In the genomic region with DNA sequence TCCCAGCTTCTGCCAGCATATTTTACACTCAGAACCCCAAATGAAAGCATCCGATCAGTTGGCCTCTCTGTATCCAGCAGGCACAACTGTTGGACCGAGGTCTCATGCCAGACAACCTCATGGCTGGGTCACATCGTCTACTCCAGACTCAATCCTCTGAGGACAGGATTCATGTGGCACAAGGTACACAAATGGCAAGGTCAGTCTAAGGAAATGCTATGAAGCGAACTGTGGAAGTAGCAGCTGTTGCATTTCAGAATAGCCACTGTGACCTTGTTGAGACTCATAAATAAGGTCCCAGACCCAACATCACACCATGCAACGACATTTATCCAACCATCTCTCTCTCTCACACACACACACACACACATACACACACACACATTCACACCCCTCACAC, we compare ENCODE assay signal across 2 cellular contexts.
TF ChIP-seq lines count a peak whose summit lies in the region.

No MANE protein-coding gene starts in this region.

TF ChIP-seq in GM23338, 12 proteins besides CTCF, POLR2A, EP300 and RAD21 (continues in another document):
- TF ChIP-seq, protein P1, sequence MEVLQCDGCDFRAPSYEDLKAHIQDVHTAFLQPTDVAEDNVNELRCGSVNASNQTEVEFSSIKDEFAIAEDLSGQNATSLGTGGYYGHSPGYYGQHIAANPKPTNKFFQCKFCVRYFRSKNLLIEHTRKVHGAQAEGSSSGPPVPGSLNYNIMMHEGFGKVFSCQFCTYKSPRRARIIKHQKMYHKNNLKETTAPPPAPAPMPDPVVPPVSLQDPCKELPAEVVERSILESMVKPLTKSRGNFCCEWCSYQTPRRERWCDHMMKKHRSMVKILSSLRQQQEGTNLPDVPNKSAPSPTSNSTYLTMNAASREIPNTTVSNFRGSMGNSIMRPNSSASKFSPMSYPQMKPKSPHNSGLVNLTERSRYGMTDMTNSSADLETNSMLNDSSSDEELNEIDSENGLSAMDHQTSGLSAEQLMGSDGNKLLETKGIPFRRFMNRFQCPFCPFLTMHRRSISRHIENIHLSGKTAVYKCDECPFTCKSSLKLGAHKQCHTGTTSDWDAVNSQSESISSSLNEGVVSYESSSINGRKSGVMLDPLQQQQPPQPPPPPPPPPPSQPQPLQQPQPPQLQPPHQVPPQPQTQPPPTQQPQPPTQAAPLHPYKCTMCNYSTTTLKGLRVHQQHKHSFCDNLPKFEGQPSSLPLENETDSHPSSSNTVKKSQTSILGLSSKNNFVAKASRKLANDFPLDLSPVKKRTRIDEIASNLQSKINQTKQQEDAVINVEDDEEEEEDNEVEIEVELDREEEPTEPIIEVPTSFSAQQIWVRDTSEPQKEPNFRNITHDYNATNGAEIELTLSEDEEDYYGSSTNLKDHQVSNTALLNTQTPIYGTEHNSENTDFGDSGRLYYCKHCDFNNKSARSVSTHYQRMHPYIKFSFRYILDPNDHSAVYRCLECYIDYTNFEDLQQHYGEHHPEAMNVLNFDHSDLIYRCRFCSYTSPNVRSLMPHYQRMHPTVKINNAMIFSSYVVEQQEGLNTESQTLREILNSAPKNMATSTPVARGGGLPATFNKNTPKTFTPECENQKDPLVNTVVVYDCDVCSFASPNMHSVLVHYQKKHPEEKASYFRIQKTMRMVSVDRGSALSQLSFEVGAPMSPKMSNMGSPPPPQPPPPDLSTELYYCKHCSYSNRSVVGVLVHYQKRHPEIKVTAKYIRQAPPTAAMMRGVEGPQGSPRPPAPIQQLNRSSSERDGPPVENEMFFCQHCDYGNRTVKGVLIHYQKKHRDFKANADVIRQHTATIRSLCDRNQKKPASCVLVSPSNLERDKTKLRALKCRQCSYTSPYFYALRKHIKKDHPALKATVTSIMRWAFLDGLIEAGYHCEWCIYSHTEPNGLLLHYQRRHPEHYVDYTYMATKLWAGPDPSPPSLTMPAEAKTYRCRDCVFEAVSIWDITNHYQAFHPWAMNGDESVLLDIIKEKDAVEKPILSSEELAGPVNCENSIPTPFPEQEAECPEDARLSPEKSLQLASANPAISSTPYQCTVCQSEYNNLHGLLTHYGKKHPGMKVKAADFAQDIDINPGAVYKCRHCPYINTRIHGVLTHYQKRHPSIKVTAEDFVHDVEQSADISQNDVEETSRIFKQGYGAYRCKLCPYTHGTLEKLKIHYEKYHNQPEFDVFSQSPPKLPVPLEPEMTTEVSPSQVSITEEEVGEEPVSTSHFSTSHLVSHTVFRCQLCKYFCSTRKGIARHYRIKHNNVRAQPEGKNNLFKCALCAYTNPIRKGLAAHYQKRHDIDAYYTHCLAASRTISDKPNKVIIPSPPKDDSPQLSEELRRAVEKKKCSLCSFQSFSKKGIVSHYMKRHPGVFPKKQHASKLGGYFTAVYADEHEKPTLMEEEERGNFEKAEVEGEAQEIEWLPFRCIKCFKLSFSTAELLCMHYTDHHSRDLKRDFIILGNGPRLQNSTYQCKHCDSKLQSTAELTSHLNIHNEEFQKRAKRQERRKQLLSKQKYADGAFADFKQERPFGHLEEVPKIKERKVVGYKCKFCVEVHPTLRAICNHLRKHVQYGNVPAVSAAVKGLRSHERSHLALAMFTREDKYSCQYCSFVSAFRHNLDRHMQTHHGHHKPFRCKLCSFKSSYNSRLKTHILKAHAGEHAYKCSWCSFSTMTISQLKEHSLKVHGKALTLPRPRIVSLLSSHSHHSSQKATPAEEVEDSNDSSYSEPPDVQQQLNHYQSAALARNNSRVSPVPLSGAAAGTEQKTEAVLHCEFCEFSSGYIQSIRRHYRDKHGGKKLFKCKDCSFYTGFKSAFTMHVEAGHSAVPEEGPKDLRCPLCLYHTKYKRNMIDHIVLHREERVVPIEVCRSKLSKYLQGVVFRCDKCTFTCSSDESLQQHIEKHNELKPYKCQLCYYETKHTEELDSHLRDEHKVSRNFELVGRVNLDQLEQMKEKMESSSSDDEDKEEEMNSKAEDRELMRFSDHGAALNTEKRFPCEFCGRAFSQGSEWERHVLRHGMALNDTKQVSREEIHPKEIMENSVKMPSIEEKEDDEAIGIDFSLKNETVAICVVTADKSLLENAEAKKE (CRISPR knock-in tag; IDR thresholded peaks at IDR 0.05) = no peak
- TF ChIP-seq NANOG (IDR thresholded peaks at IDR 0.05; ENCODE audit: borderline replicate concordance) = no peak
- no peak for TF ChIP-seq EZH2 (IDR thresholded peaks at IDR 0.05; ENCODE audit: low read depth, unreplicated experiment)
- TF ChIP-seq POLR2AphosphoS5 (IDR thresholded peaks at IDR 0.05; ENCODE audit: low read depth) = no peak
- no peak for TF ChIP-seq STAT1 (IDR thresholded peaks at IDR 0.05; ENCODE audit: unreplicated experiment)
- TF ChIP-seq, protein P2, sequence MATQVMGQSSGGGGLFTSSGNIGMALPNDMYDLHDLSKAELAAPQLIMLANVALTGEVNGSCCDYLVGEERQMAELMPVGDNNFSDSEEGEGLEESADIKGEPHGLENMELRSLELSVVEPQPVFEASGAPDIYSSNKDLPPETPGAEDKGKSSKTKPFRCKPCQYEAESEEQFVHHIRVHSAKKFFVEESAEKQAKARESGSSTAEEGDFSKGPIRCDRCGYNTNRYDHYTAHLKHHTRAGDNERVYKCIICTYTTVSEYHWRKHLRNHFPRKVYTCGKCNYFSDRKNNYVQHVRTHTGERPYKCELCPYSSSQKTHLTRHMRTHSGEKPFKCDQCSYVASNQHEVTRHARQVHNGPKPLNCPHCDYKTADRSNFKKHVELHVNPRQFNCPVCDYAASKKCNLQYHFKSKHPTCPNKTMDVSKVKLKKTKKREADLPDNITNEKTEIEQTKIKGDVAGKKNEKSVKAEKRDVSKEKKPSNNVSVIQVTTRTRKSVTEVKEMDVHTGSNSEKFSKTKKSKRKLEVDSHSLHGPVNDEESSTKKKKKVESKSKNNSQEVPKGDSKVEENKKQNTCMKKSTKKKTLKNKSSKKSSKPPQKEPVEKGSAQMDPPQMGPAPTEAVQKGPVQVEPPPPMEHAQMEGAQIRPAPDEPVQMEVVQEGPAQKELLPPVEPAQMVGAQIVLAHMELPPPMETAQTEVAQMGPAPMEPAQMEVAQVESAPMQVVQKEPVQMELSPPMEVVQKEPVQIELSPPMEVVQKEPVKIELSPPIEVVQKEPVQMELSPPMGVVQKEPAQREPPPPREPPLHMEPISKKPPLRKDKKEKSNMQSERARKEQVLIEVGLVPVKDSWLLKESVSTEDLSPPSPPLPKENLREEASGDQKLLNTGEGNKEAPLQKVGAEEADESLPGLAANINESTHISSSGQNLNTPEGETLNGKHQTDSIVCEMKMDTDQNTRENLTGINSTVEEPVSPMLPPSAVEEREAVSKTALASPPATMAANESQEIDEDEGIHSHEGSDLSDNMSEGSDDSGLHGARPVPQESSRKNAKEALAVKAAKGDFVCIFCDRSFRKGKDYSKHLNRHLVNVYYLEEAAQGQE (IDR thresholded peaks at IDR 0.05; ENCODE audit: unreplicated experiment) = no peak
- no peak for TF ChIP-seq ZNF114 (CRISPR knock-in tag; IDR thresholded peaks at IDR 0.05)
- no peak for TF ChIP-seq EZH2phosphoT487 (IDR thresholded peaks at IDR 0.05; ENCODE audit: unreplicated experiment)
- TF ChIP-seq, protein P3, sequence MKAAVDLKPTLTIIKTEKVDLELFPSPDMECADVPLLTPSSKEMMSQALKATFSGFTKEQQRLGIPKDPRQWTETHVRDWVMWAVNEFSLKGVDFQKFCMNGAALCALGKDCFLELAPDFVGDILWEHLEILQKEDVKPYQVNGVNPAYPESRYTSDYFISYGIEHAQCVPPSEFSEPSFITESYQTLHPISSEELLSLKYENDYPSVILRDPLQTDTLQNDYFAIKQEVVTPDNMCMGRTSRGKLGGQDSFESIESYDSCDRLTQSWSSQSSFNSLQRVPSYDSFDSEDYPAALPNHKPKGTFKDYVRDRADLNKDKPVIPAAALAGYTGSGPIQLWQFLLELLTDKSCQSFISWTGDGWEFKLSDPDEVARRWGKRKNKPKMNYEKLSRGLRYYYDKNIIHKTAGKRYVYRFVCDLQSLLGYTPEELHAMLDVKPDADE (IDR thresholded peaks at IDR 0.05) = no peak
- no peak for TF ChIP-seq CREB1 (CRISPR knock-in tag; IDR thresholded peaks at IDR 0.05; ENCODE audit: low read depth)

TF ChIP-seq in H1, 55 proteins besides CTCF, POLR2A, EP300 and RAD21 (continues in another document):
- TF ChIP-seq POLR2AphosphoS5 (IDR thresholded peaks at IDR 0.05; ENCODE audit: low read depth, low read length) (no peak), BCL11A (IDR thresholded peaks at IDR 0.05; ENCODE audit: low read depth in 2 of 2, low read length in 2 of 2) (no peak), TEAD4 (IDR thresholded peaks at IDR 0.05; ENCODE audit: low read depth, low read length) (no peak), RXRA (IDR thresholded peaks at IDR 0.05; ENCODE audit: insufficient read depth, low read depth, low read length) (no peak), GABPA (IDR thresholded peaks at IDR 0.05; ENCODE audit: borderline replicate concordance, insufficient read depth, low read length) (no peak), SP1 (IDR thresholded peaks at IDR 0.05; ENCODE audit: low read depth, low read length) (no peak), RNF2 (IDR thresholded peaks at IDR 0.05; ENCODE audit: borderline replicate concordance, low read depth, low read length, missing control alignments, poor library complexity, severe bottlenecking) (no peak), TBP (IDR thresholded peaks at IDR 0.05; ENCODE audit: low read depth, low read length) (no peak), SP2 (IDR thresholded peaks at IDR 0.05; ENCODE audit: low read length) (no peak), CBX8 (IDR thresholded peaks at IDR 0.05; ENCODE audit: borderline replicate concordance, low read depth, low read length) (no peak), GTF2F1 (IDR thresholded peaks at IDR 0.05; ENCODE audit: borderline replicate concordance, low read depth, low read length) (no peak), CBX5 (IDR thresholded peaks at IDR 0.05; ENCODE audit: low read depth, low read length) (no peak)
- TF ChIP-seq, protein P4, sequence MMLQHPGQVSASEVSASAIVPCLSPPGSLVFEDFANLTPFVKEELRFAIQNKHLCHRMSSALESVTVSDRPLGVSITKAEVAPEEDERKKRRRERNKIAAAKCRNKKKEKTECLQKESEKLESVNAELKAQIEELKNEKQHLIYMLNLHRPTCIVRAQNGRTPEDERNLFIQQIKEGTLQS (IDR thresholded peaks at IDR 0.05; ENCODE audit: insufficient read depth, low read depth, low read length) = no peak
- TF ChIP-seq, protein P5, sequence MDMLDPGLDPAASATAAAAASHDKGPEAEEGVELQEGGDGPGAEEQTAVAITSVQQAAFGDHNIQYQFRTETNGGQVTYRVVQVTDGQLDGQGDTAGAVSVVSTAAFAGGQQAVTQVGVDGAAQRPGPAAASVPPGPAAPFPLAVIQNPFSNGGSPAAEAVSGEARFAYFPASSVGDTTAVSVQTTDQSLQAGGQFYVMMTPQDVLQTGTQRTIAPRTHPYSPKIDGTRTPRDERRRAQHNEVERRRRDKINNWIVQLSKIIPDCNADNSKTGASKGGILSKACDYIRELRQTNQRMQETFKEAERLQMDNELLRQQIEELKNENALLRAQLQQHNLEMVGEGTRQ (IDR thresholded peaks at IDR 0.05; ENCODE audit: low read length) = no peak
- TF ChIP-seq, protein P6, sequence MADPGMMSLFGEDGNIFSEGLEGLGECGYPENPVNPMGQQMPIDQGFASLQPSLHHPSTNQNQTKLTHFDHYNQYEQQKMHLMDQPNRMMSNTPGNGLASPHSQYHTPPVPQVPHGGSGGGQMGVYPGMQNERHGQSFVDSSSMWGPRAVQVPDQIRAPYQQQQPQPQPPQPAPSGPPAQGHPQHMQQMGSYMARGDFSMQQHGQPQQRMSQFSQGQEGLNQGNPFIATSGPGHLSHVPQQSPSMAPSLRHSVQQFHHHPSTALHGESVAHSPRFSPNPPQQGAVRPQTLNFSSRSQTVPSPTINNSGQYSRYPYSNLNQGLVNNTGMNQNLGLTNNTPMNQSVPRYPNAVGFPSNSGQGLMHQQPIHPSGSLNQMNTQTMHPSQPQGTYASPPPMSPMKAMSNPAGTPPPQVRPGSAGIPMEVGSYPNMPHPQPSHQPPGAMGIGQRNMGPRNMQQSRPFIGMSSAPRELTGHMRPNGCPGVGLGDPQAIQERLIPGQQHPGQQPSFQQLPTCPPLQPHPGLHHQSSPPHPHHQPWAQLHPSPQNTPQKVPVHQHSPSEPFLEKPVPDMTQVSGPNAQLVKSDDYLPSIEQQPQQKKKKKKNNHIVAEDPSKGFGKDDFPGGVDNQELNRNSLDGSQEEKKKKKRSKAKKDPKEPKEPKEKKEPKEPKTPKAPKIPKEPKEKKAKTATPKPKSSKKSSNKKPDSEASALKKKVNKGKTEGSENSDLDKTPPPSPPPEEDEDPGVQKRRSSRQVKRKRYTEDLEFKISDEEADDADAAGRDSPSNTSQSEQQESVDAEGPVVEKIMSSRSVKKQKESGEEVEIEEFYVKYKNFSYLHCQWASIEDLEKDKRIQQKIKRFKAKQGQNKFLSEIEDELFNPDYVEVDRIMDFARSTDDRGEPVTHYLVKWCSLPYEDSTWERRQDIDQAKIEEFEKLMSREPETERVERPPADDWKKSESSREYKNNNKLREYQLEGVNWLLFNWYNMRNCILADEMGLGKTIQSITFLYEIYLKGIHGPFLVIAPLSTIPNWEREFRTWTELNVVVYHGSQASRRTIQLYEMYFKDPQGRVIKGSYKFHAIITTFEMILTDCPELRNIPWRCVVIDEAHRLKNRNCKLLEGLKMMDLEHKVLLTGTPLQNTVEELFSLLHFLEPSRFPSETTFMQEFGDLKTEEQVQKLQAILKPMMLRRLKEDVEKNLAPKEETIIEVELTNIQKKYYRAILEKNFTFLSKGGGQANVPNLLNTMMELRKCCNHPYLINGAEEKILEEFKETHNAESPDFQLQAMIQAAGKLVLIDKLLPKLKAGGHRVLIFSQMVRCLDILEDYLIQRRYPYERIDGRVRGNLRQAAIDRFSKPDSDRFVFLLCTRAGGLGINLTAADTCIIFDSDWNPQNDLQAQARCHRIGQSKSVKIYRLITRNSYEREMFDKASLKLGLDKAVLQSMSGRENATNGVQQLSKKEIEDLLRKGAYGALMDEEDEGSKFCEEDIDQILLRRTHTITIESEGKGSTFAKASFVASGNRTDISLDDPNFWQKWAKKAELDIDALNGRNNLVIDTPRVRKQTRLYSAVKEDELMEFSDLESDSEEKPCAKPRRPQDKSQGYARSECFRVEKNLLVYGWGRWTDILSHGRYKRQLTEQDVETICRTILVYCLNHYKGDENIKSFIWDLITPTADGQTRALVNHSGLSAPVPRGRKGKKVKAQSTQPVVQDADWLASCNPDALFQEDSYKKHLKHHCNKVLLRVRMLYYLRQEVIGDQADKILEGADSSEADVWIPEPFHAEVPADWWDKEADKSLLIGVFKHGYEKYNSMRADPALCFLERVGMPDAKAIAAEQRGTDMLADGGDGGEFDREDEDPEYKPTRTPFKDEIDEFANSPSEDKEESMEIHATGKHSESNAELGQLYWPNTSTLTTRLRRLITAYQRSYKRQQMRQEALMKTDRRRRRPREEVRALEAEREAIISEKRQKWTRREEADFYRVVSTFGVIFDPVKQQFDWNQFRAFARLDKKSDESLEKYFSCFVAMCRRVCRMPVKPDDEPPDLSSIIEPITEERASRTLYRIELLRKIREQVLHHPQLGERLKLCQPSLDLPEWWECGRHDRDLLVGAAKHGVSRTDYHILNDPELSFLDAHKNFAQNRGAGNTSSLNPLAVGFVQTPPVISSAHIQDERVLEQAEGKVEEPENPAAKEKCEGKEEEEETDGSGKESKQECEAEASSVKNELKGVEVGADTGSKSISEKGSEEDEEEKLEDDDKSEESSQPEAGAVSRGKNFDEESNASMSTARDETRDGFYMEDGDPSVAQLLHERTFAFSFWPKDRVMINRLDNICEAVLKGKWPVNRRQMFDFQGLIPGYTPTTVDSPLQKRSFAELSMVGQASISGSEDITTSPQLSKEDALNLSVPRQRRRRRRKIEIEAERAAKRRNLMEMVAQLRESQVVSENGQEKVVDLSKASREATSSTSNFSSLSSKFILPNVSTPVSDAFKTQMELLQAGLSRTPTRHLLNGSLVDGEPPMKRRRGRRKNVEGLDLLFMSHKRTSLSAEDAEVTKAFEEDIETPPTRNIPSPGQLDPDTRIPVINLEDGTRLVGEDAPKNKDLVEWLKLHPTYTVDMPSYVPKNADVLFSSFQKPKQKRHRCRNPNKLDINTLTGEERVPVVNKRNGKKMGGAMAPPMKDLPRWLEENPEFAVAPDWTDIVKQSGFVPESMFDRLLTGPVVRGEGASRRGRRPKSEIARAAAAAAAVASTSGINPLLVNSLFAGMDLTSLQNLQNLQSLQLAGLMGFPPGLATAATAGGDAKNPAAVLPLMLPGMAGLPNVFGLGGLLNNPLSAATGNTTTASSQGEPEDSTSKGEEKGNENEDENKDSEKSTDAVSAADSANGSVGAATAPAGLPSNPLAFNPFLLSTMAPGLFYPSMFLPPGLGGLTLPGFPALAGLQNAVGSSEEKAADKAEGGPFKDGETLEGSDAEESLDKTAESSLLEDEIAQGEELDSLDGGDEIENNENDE (IDR thresholded peaks at IDR 0.05; ENCODE audit: insufficient replicate concordance, low read length) = no peak
